Comparison of ENCODE assay signal across 8 cellular contexts in the genomic region with DNA sequence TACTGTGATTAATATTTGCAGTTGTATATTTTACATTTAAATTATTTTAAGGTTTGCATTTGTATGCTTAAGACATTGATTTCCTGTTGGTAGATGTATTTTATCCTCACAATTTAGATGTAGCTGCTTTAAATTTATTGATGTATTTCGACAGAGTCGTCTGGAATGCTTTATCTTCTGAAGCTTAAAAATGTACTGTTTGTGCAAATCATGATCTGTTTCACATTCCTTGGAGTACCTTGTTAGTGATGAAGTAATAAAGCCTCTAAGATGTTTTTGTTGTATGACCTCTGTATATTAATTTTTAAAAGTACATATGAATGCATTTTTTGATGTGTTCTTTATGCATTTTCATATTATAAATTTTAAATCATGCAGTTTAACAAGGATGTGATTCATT. TPM values are rescaled to one million over a fixed set of nuclear protein-coding genes. Genes with fewer than 3 reads are reported as not detected.
DNase-seq lines count a peak whose midpoint lies in the region; ATAC-seq, FAIRE-seq and TF ChIP-seq lines count a peak whose summit lies in the region.

No MANE protein-coding gene starts in this region.

- H3K27ac Mint-ChIP-seq in CD8-positive, alpha-beta T cell, result peak overlapping the region; percentile 74
- H3K27ac Mint-ChIP-seq in neural progenitor cell, result no peak overlapping the region

- H3K14ac ChIP-seq in H1 (ENCODE audit: insufficient read length), result no peak overlapping the region

- H2AK5ac ChIP-seq in H1 (ENCODE audit: low read depth, low read length), result no peak overlapping the region

- peak overlapping the region; percentile 75 to 89 for H3K4me2 ChIP-seq in H1 (ENCODE audit: insufficient read depth in 1 of 2, low read depth in 2 of 2, low read length in 2 of 2)
- peak overlapping the region; percentile 93 for H3K4me2 ChIP-seq in neural progenitor cell

- H3K9me3 ChIP-seq in CD8-positive, alpha-beta T cell (ENCODE audit: low read length), result no peaks in the 10 kb centered on the region
- no peaks in the 10 kb centered on the region for H3K9me3 ChIP-seq in NT2/D1 (ENCODE audit: insufficient read depth, low read length)
- H3K9me3 ChIP-seq in H1 (ENCODE audit: insufficient read depth in 2 of 2, low read depth in 1 of 2, low read length in 1 of 2), result no peaks in the 10 kb centered on the region
- H3K9me3 ChIP-seq in neural progenitor cell (ENCODE audit: low read depth), result no peaks in the 10 kb centered on the region

- intact Hi-C loops in CD8-positive, alpha-beta T cell (cut with DNase I, micrococcal nuclease), result no loop called here

- peaks cover 60% of the 10 kb centered on the region for H3K4me1 ChIP-seq in CD8-positive, alpha-beta T cell (ENCODE audit: insufficient read depth, low read length)
- H3K4me1 ChIP-seq in NT2/D1 (ENCODE audit: insufficient read depth, insufficient read length) (no peaks in the 10 kb centered on the region), H1 (replicated peaks in 1 of 4; ENCODE audit: control insufficient read depth in 3 of 4, insufficient read depth in 4 of 4, low read length in 3 of 4) (peaks cover 0 to 12% (median 3%) of the 10 kb centered on the region in 4 experiments; a peak in 5 of 7 replicates), neural progenitor cell (peaks cover 40% of the 10 kb centered on the region)

- no peak for ATAC-seq in CD8-positive, alpha-beta T cell
- ATAC-seq in GM18858 (IDR thresholded peaks at IDR 0.05; ENCODE audit: unreplicated experiment), result no peak

- H4K20me1 ChIP-seq in H1 (replicated peaks in 1 of 2; ENCODE audit: control insufficient read depth in 1 of 2, insufficient read depth in 2 of 2, low read length in 2 of 2) (peaks cover 2 to 10% of the 10 kb centered on the region in 2 experiments), neural progenitor cell (ENCODE audit: low read depth) (peaks cover 91% of the 10 kb centered on the region)

- H2AFZ ChIP-seq in H1 (ENCODE audit: low read length) (no peak overlapping the region), neural progenitor cell (replicated peaks) (no peak overlapping the region)

- H3K36me3 ChIP-seq in CD8-positive, alpha-beta T cell (ENCODE audit: insufficient read depth, low read length), result peaks cover 4% of the 10 kb centered on the region
- H3K36me3 ChIP-seq in NT2/D1 (ENCODE audit: insufficient read depth, insufficient read length, low read length) (peaks cover 45% of the 10 kb centered on the region), H1 (ENCODE audit: control insufficient read depth in 2 of 4, insufficient read depth in 4 of 4, low read length in 3 of 4) (peaks cover 0 to 36% (median 3%) of the 10 kb centered on the region in 4 experiments; a peak in 3 of 8 replicates), neural progenitor cell (peaks cover 31% of the 10 kb centered on the region)

- H2BK120ac ChIP-seq in H1 (replicated peaks; ENCODE audit: low read depth, low read length), result no peak overlapping the region

- FAIRE-seq in H1 (lab: Jason Lieb, UNC), result no peak

- POLR2A ChIA-PET in CD8-positive, alpha-beta T cell (lab: Charles Lee), result interaction anchor here (1.2 to 10.1 kb wide), 6 partner anchors 8 to 92 kb away, joined by 5 to 319 read pairs (median 19); no protein-coding TSS in a partner anchor
- POLR2A ChIA-PET in H1 (lab: Charles Lee; ENCODE audit: partially characterized antibody), result interaction anchor here (1.5 to 7.7 kb wide), 6 partner anchors 13 to 105 kb away, joined by 4 to 255 read pairs (median 58); no protein-coding TSS in a partner anchor

- no peak for TF ChIP-seq CTCF in CD8-positive, alpha-beta T cell (IDR thresholded peaks at IDR 0.05)
- TF ChIP-seq CTCF in H1 (IDR thresholded peaks at IDR 0.05; ENCODE audit: control extremely low read depth in 1 of 3, insufficient read depth in 1 of 3, low read depth in 1 of 3, low read length in 3 of 3), result no peak
- no peak for TF ChIP-seq CTCF in neural progenitor cell (IDR thresholded peaks at IDR 0.05)

- no peak overlapping the region for H4K8ac ChIP-seq in H1 (ENCODE audit: extremely low read depth, insufficient read depth, low read length)

- no peak for TF ChIP-seq POLR2A in H1 (IDR thresholded peaks at IDR 0.05; ENCODE audit: control extremely low read depth in 1 of 2, low read depth in 2 of 2, low read length in 2 of 2)

- no peak overlapping the region for H2BK15ac ChIP-seq in H1 (ENCODE audit: low read length)

- no peak overlapping the region for H2BK5ac ChIP-seq in H1 (ENCODE audit: low read depth, low read length)

- H3K27me3 ChIP-seq in CD8-positive, alpha-beta T cell (ENCODE audit: insufficient read depth, low read length), result no peaks in the 10 kb centered on the region
- H3K27me3 ChIP-seq in NT2/D1 (ENCODE audit: insufficient read depth, insufficient read length), result no peaks in the 10 kb centered on the region
- no peaks in the 10 kb centered on the region for H3K27me3 ChIP-seq in H1 (replicated peaks in 1 of 4; ENCODE audit: control insufficient read depth in 3 of 4, extremely low read depth in 1 of 4, insufficient read depth in 3 of 4, low read length in 3 of 4)
- no peaks in the 10 kb centered on the region for H3K27me3 ChIP-seq in neural progenitor cell

- no peak overlapping the region for H3K18ac ChIP-seq in H1 (ENCODE audit: extremely low read depth, low read length)

- TF ChIP-seq EP300 in H1 (IDR thresholded peaks at IDR 0.05; ENCODE audit: borderline replicate concordance in 1 of 2, low read depth in 2 of 2, low read length in 2 of 2), result no peak

- H3K36me3 Mint-ChIP-seq in CD8-positive, alpha-beta T cell, result peaks cover 67% of the 10 kb centered on the region
- H3K36me3 Mint-ChIP-seq in neural progenitor cell, result peaks cover 29% of the 10 kb centered on the region

- peak overlapping the region; percentile 85 for H3K9ac ChIP-seq in NT2/D1 (ENCODE audit: insufficient read length, low read depth)
- H3K9ac ChIP-seq in H1 (replicated peaks in 1 of 4; ENCODE audit: extremely low read depth in 1 of 4, low read depth in 3 of 4, low read length in 3 of 4), result peak overlapping the region in 2 of 4 experiments; percentile 16 to 69; a peak in 2 of 7 replicates
- H3K9ac ChIP-seq in neural progenitor cell, result peak overlapping the region; percentile 98

- H3K79me1 ChIP-seq in H1 (ENCODE audit: low read depth, low read length), result no peaks in the 10 kb centered on the region

- H3K9me3 Mint-ChIP-seq in CD8-positive, alpha-beta T cell, result peaks cover 12% of the 10 kb centered on the region
- no peaks in the 10 kb centered on the region for H3K9me3 Mint-ChIP-seq in neural progenitor cell

- peak overlapping the region; percentile 94 for H3K4me3 Mint-ChIP-seq in CD8-positive, alpha-beta T cell
- H3K4me3 Mint-ChIP-seq in neural progenitor cell, result peak overlapping the region; percentile 93

- H4K91ac ChIP-seq in H1 (replicated peaks; ENCODE audit: insufficient read length, low read length), result no peak overlapping the region

- no peak overlapping the region for H3K4ac ChIP-seq in H1 (replicated peaks; ENCODE audit: insufficient read length, low read depth, low read length)

- H3K27ac ChIP-seq in CD8-positive, alpha-beta T cell (ENCODE audit: low read depth, low read length), result peak overlapping the region; percentile 99
- H3K27ac ChIP-seq in H1 (ENCODE audit: low read depth, low read length) (no peak overlapping the region), neural progenitor cell (peak overlapping the region; percentile 100)

- CTCF ChIA-PET in CD8-positive, alpha-beta T cell (lab: Charles Lee), result interaction anchor here (1.2 to 4.7 kb wide), 6 partner anchors 13 to 105 kb away, joined by 4 to 33 read pairs (median 9); no protein-coding TSS in a partner anchor
- CTCF ChIA-PET in H1 (lab: Charles Lee; ENCODE audit: partially characterized antibody), result interaction anchor here (0.6 to 1.9 kb wide), 4 partner anchors 13 to 106 kb away, joined by 3 to 5 read pairs (median 3); no protein-coding TSS in a partner anchor

- no peaks in the 10 kb centered on the region for H3K27me3 Mint-ChIP-seq in CD8-positive, alpha-beta T cell (ENCODE audit: low read depth)
- H3K27me3 Mint-ChIP-seq in neural progenitor cell (ENCODE audit: insufficient read depth, low read depth), result no peaks in the 10 kb centered on the region

- DNase-seq in CD8-positive, alpha-beta T cell, result no peak
- no peak for DNase-seq in NT2/D1 (ENCODE audit: low read depth, low spot score)
- DNase-seq in H1 (ENCODE audit: low read depth in 1 of 2, low spot score in 2 of 2), result no peak
- no peak for DNase-seq in neural progenitor cell (ENCODE audit: low spot score)
- DNase-seq in mesenteric fat pad (ENCODE audit: low spot score), result no peak
- DNase-seq in T1000 (lab: John Stamatoyannopoulos, UW), result no peak
- no peak for DNase-seq in NCI-H2196 (lab: John Stamatoyannopoulos, UW; ENCODE audit: unreplicated experiment)

- TF ChIP-seq RAD21 in H1 (IDR thresholded peaks at IDR 0.05 in 1 of 2, conservative IDR thresholded peaks at IDR 0.05 in 1 of 2; ENCODE audit: low read depth in 2 of 2, low read length in 2 of 2), result no peak

- WGBS in H1 (ENCODE audit: extremely low coverage in 1 of 2, insufficient coverage in 1 of 2, insufficient read length in 1 of 2, insufficient replicate concordance in 2 of 2, low coverage in 1 of 2, low lambda C conversion rate in 2 of 2, missing lambda C conversion rate in 1 of 2), 2 experiments, result 16% methylated on average over 2 of the region's 2 CpGs; no CpG with 5 or more reads in 1 of the 2 experiments

- H3K23ac ChIP-seq in H1 (ENCODE audit: insufficient read length), result no peak overlapping the region

- peaks cover 2% of the 10 kb centered on the region; the same call in 1 of the 2 replicates for H3K23me2 ChIP-seq in H1 (ENCODE audit: low read depth, low read length)

- H3K4me3 ChIP-seq in CD8-positive, alpha-beta T cell (ENCODE audit: low read depth, low read length), result peak overlapping the region; percentile 88
- H3K4me3 ChIP-seq in NT2/D1 (ENCODE audit: insufficient read length, low read depth) (peak overlapping the region; percentile 73), H1 (ENCODE audit: extremely low read depth in 1 of 4, insufficient read depth in 2 of 4, low read depth in 3 of 4, low read length in 4 of 4) (peak overlapping the region; percentile 37 to 97 (median 88)), neural progenitor cell (peak overlapping the region; percentile 85)

- no peak overlapping the region for H4K5ac ChIP-seq in H1 (ENCODE audit: insufficient read length, low read depth, low read length)

- peaks cover 36 to 91% of the 10 kb centered on the region in 2 experiments for H3K79me2 ChIP-seq in H1 (ENCODE audit: control insufficient read depth in 1 of 2, insufficient read depth in 2 of 2, low read length in 2 of 2)
- peaks cover 100% of the 10 kb centered on the region for H3K79me2 ChIP-seq in neural progenitor cell (ENCODE audit: low read depth)

- no peak overlapping the region for H2BK20ac ChIP-seq in H1 (ENCODE audit: low read length)

- no peak overlapping the region for H2BK12ac ChIP-seq in H1 (ENCODE audit: low read depth, low read length)

- H3K56ac ChIP-seq in H1 (replicated peaks; ENCODE audit: insufficient read length, low read depth, low read length), result no peak overlapping the region

- H3F3A ChIP-seq in neural progenitor cell (ENCODE audit: low read depth), result peaks cover 88% of the 10 kb centered on the region

- H3K4me1 Mint-ChIP-seq in CD8-positive, alpha-beta T cell (ENCODE audit: low read depth), result peaks cover 56% of the 10 kb centered on the region
- H3K4me1 Mint-ChIP-seq in neural progenitor cell, result peaks cover 33% of the 10 kb centered on the region

RNA-seq across cellular contexts. Expression of gene CHD2, which starts 1.9 kb away (rescaled TPM):
- total RNA-seq in CD8-positive, alpha-beta T cell, result 100 to 1,000 TPM; 615 to 669 TPM
- total RNA-seq in H1 (2021; fragmentation: NEBNext Ultra II Directional; extraction: Animal tissue kit (Norgen Biotek cat#: 25700)), result 70.0 and 75.9 TPM in 2 replicates
- 28.8 and 45.7 TPM in 2 replicates for polyA plus RNA-seq in H1 (2011; rRNA removed)
- polyA plus RNA-seq in H1 (2011; cell fraction: cytosol; rRNA removed), result 46.3 TPM
- 145 TPM for polyA plus RNA-seq in H1 (2011; cell fraction: nucleus; rRNA removed)
- 34.2 to 46.0 TPM (median 42.9 TPM) in 4 replicates for polyA plus RNA-seq in H1 (2012, experiment 1 of 2)
- 3.4 TPM for polyA plus RNA-seq in H1 (2012, experiment 2 of 2)
- 49.2 TPM for polyA plus RNA-seq in H1 (2013, experiment 1 of 2)
- 36.7 TPM for polyA plus RNA-seq in H1 (2013, experiment 2 of 2)
- 72.5 and 82.6 TPM in 2 replicates for polyA minus RNA-seq in H1 (2011; rRNA and poly(A)+ RNA removed)
- polyA minus RNA-seq in H1 (2011; cell fraction: cytosol; rRNA and poly(A)+ RNA removed), result 53.7 TPM
- 250 TPM for polyA minus RNA-seq in H1 (2011; cell fraction: nucleus; rRNA and poly(A)+ RNA removed)
- 77.6 and 128 TPM in 2 replicates for total RNA-seq in neural progenitor cell (ENCODE audit: low replicate concordance)
- 90.9 TPM for total RNA-seq in mesenteric fat pad
